Comparison of ENCODE assay signal across 27 cellular contexts in genomic region chr3:77066829-77067228, GRCh38. TPM values are rescaled to one million over a fixed set of nuclear protein-coding genes. Genes with fewer than 3 reads are reported as not detected.
"Had no signal": no experiment of that assay in that cellular context is flagged by ENCODE, and none has a peak within 500 bp of the region (broad histone marks: within the 10 kb centered on the region; RNA-seq: fewer than 3 reads in every experiment).

No MANE protein-coding gene starts in this region.

- DNase-seq: KBM-7, MV-4-11, NCI-H1048, NCI-H1105, NCI-H1417, NCI-H1436 treated with DMSO at 0.1 percent for 48 hours, NCI-H1694, NCI-H187 treated with DMSO at 0.1 percent for 48 hours, NCI-H2029 treated with DMSO at 0.1 percent for 48 hours, NCI-H2171 treated with DMSO at 0.1 percent for 48 hours, NCI-H345, NCI-H446 treated with DMSO at 0.1 percent for 48 hours, NCI-H510A treated with DMSO at 0.1 percent for 48 hours, NCI-H526, PC-9, Peyer's patch, SHP77 treated with DMSO at 0.1 percent for 48 hours, SW 1271, T-cell had no signal

- H3K36me3 ChIP-seq: Peyer's patch, SJSA1 had no signal

- H3K4me3 ChIP-seq: PC-9, Peyer's patch, SJSA1, SK-N-MC had no signal

- H3K4me2 ChIP-seq: PC-9 had no signal

- H2AFZ ChIP-seq: PC-9 had no signal

- H3K27me3 ChIP-seq: Peyer's patch, SJSA1 had no signal

- H3K9me3 ChIP-seq: Peyer's patch had no signal

- H3K27ac ChIP-seq: HL-60, PC-9, Peyer's patch, SJSA1, SK-N-MC had no signal

- H3K4me1 ChIP-seq: Peyer's patch, SJSA1 had no signal

- FAIRE-seq: HTR-8/SVneo had no signal

RNA-seq across cellular contexts. Expression of gene ROBO2, which starts 26.9 kb away (rescaled TPM):
- total RNA-seq: LHCN-M2, MCF 10A, RPMI7951, SJSA1, T-cell had no signal
- polyA plus RNA-seq: IgD-negative memory B cell had no signal
